1 cellular context compared by ENCODE assay signal in the genomic region with DNA sequence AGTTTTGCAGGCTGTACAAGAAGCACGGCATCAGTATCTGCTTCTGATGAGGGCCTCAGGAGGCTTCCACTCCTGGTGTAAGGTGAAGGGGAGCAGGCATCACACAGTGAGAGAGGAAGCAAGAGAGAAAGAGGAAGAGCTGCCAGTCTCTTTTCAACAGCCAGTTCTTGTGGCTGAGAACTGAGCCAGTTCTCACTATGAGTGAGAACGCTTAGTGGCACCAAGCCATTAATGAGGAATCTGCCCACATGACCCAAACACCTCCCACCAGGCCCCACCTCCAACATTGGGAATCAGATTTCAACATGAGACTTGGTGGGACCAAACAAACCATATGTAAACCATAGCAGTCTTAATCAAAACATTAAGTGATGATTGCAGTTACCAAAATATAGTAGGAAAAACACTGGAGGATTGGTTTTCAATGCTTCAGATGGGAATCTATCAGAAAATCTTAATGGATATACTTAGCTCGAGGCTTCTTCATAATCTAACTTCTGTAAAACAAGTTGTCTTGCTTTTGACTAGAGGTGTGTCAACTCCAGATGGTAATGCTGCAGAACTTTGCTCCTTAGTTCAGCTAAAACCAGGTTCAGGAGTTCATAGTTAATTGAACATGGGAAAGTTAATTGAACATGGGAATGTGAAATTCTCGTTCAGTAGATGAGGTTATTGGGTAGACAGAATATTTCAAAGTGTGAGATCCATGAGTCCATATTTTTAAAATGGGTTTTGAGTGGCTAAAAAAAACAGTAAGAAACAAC.
TF ChIP-seq lines count a peak whose summit lies in the region.

No MANE protein-coding gene starts in this region.

TF ChIP-seq in GM12878, 131 proteins besides CTCF, POLR2A, EP300 and RAD21 (continued from another document):
- TF ChIP-seq, protein P1, sequence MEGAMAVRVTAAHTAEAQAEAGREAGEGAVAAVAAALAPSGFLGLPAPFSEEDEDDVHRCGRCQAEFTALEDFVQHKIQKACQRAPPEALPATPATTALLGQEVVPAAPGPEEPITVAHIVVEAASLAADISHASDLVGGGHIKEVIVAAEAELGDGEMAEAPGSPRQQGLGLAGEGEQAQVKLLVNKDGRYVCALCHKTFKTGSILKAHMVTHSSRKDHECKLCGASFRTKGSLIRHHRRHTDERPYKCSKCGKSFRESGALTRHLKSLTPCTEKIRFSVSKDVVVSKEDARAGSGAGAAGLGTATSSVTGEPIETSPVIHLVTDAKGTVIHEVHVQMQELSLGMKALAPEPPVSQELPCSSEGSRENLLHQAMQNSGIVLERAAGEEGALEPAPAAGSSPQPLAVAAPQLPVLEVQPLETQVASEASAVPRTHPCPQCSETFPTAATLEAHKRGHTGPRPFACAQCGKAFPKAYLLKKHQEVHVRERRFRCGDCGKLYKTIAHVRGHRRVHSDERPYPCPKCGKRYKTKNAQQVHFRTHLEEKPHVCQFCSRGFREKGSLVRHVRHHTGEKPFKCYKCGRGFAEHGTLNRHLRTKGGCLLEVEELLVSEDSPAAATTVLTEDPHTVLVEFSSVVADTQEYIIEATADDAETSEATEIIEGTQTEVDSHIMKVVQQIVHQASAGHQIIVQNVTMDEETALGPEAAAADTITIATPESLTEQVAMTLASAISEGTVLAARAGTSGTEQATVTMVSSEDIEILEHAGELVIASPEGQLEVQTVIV (IDR thresholded peaks at IDR 0.05; ENCODE audit: borderline replicate concordance, partially characterized antibody), result no peak
- no peak for TF ChIP-seq JUNB (IDR thresholded peaks at IDR 0.05)
